24 cellular contexts compared by ENCODE assay signal in genomic region chr4:189255636-189256035, GRCh38.
"Had no signal": no experiment of that assay in that cellular context is flagged by ENCODE, and none has a peak within 500 bp of the region (broad histone marks: within the 10 kb centered on the region; RNA-seq: fewer than 3 reads in every experiment).

No MANE protein-coding gene starts in this region.

- H3K36me3 ChIP-seq: colonic mucosa, esophagus squamous epithelium, gastroesophageal sphincter, heart left ventricle, left lung, lower lobe of right lung had no signal

- H2AFZ ChIP-seq: hepatocyte had no signal

- H3K9me3 ChIP-seq: colonic mucosa, esophagus squamous epithelium had no signal

- H3K4me2 ChIP-seq: hepatocyte had no signal

- H3K27me3 ChIP-seq: colonic mucosa, esophagus squamous epithelium, gastroesophageal sphincter, heart left ventricle, hepatocyte, left lung had no signal

- DNase-seq: cerebellar nuclear complex; colonic mucosa; cortex of kidney; effector CD4-positive, alpha-beta T cell; effector memory CD4-positive, alpha-beta T cell; erythroblast; esophagus squamous epithelium; foreskin fibroblast; heart left ventricle; hypothalamus; immature natural killer cell; islet precursor cell; kidney; kidney glomerular epithelial cell; left cardiac atrium; left lung; left ventricle myocardium superior; lower lobe of right lung; mesenchymal stem cell; mucosa of descending colon had no signal

- H3K27ac ChIP-seq: colonic mucosa, epithelial cell of prostate, esophagus squamous epithelium, gastroesophageal sphincter, heart left ventricle, hepatocyte, left lung, lower lobe of right lung had no signal

- H3K4me1 ChIP-seq: colonic mucosa, esophagus squamous epithelium, gastroesophageal sphincter, heart left ventricle, left lung, lower lobe of right lung had no signal

- H3K4me3 ChIP-seq: colonic mucosa, esophagus squamous epithelium, gastroesophageal sphincter, heart left ventricle, hepatocyte, left lung, lower lobe of right lung, mucosa of descending colon had no signal

- H3K79me2 ChIP-seq: hepatocyte had no signal

- ATAC-seq: esophagus mucosa, gastroesophageal sphincter, heart left ventricle, left cardiac atrium, left lung, left ventricle myocardium superior, lower lobe of right lung, mucosa of descending colon had no signal
